Comparison of ENCODE assay signal across 9 cellular contexts in the genomic region with DNA sequence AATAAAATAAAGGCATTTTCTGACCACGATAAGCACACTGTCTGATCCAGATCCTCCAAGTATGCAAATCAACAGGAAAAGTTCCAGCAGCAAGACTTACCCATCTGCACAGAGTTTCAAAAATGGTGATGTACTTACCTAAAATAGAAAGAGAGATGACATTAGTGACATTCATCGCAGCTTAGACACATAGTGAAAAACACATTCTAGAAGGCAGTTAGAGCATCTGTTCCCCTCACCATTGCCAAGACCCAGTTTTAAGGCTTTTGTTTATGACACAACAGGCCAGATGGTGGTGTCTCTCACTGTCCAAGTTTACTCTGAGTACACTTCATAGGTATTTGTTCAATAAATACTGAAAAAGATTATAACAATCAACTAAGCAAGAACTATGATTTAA.
DNase-seq lines count a peak whose midpoint lies in the region; ATAC-seq and TF ChIP-seq lines count a peak whose summit lies in the region.
"Had no signal": no experiment of that assay in that cellular context is flagged by ENCODE, and none has a peak within 500 bp of the region (broad histone marks: within the 10 kb centered on the region; RNA-seq: fewer than 3 reads in every experiment).

No MANE protein-coding gene starts in this region.

- POLR2A ChIA-PET in RWPE1 (lab: Yijun Ruan, JAX; ENCODE audit: low non-redundant PET) = no interaction called here

- no peak for TF ChIP-seq CTCF in RWPE1 (conservative IDR thresholded peaks at IDR 0.05; ENCODE audit: low read depth)
- no peak for TF ChIP-seq CTCF in omental fat pad (IDR thresholded peaks at IDR 0.05)

- no peak overlapping the region for H3K27ac ChIP-seq in RWPE1
- H3K27ac ChIP-seq: ascending aorta had no signal

- CTCF ChIA-PET in RWPE1 (lab: Yijun Ruan, JAX) = no interaction called here

- peak; percentile 84 to 96 for DNase-seq in NCI-H446 (lab: John Stamatoyannopoulos, UW)
- DNase-seq in pons (ENCODE audit: low spot score) = peak; percentile 26
- DNase-seq in RWPE1 (ENCODE audit: low spot score) = no peak
- DNase-seq in omental fat pad (ENCODE audit: low spot score) = no peak
- no peak for DNase-seq in NK-92 (lab: John Stamatoyannopoulos, UW; ENCODE audit: unreplicated experiment)
- no peak for DNase-seq in GM19240 (ENCODE audit: insufficient read length, low spot score)

- ATAC-seq in GM18873 (IDR thresholded peaks at IDR 0.05; ENCODE audit: low FRiP score, unreplicated experiment) = peak; percentile 69
- ATAC-seq in HG02642 (IDR thresholded peaks at IDR 0.05; ENCODE audit: poor library complexity, unreplicated experiment) = peak; percentile 84
- no peak for ATAC-seq in omental fat pad (ENCODE audit: low FRiP score)

Comparison
In these comparisons a context has a peak if more than half of its experiments do, and no peak if none do; other contexts are left out.
1. DNase-seq: peak in NCI-H446 (2 of 2) and pons (single experiment); none in RWPE1 (single experiment), omental fat pad (single experiment), NK-92 (single experiment) and GM19240 (single experiment).